ENCODE assay signal across 1 cellular context in the genomic region with DNA sequence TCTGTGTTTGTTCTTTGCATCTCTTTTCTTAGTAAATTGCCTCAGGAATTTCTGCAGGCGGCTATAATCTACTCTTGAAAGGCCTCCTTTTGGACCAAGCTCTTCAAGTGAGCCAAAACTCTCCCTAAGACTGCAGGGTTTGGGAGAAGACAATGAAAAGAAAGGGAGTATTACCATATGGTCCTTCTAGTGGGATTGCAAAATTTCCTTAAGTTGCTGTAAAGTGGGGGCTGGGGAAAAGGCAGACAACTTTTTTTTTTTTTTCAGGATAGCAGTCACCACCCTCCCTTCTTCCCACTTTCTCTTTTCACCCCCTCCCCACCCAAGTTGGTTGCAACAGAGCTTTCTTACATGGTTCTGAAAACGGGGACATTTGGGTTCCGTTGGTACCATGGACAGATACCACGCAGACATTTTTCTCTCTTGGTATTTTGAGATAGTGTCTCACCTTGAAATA.
TF ChIP-seq lines count a peak whose summit lies in the region.

No MANE protein-coding gene starts in this region.

TF ChIP-seq in GM23338, 12 proteins besides CTCF, POLR2A, EP300 and RAD21 (continued from another document):
- TF ChIP-seq, protein P1, sequence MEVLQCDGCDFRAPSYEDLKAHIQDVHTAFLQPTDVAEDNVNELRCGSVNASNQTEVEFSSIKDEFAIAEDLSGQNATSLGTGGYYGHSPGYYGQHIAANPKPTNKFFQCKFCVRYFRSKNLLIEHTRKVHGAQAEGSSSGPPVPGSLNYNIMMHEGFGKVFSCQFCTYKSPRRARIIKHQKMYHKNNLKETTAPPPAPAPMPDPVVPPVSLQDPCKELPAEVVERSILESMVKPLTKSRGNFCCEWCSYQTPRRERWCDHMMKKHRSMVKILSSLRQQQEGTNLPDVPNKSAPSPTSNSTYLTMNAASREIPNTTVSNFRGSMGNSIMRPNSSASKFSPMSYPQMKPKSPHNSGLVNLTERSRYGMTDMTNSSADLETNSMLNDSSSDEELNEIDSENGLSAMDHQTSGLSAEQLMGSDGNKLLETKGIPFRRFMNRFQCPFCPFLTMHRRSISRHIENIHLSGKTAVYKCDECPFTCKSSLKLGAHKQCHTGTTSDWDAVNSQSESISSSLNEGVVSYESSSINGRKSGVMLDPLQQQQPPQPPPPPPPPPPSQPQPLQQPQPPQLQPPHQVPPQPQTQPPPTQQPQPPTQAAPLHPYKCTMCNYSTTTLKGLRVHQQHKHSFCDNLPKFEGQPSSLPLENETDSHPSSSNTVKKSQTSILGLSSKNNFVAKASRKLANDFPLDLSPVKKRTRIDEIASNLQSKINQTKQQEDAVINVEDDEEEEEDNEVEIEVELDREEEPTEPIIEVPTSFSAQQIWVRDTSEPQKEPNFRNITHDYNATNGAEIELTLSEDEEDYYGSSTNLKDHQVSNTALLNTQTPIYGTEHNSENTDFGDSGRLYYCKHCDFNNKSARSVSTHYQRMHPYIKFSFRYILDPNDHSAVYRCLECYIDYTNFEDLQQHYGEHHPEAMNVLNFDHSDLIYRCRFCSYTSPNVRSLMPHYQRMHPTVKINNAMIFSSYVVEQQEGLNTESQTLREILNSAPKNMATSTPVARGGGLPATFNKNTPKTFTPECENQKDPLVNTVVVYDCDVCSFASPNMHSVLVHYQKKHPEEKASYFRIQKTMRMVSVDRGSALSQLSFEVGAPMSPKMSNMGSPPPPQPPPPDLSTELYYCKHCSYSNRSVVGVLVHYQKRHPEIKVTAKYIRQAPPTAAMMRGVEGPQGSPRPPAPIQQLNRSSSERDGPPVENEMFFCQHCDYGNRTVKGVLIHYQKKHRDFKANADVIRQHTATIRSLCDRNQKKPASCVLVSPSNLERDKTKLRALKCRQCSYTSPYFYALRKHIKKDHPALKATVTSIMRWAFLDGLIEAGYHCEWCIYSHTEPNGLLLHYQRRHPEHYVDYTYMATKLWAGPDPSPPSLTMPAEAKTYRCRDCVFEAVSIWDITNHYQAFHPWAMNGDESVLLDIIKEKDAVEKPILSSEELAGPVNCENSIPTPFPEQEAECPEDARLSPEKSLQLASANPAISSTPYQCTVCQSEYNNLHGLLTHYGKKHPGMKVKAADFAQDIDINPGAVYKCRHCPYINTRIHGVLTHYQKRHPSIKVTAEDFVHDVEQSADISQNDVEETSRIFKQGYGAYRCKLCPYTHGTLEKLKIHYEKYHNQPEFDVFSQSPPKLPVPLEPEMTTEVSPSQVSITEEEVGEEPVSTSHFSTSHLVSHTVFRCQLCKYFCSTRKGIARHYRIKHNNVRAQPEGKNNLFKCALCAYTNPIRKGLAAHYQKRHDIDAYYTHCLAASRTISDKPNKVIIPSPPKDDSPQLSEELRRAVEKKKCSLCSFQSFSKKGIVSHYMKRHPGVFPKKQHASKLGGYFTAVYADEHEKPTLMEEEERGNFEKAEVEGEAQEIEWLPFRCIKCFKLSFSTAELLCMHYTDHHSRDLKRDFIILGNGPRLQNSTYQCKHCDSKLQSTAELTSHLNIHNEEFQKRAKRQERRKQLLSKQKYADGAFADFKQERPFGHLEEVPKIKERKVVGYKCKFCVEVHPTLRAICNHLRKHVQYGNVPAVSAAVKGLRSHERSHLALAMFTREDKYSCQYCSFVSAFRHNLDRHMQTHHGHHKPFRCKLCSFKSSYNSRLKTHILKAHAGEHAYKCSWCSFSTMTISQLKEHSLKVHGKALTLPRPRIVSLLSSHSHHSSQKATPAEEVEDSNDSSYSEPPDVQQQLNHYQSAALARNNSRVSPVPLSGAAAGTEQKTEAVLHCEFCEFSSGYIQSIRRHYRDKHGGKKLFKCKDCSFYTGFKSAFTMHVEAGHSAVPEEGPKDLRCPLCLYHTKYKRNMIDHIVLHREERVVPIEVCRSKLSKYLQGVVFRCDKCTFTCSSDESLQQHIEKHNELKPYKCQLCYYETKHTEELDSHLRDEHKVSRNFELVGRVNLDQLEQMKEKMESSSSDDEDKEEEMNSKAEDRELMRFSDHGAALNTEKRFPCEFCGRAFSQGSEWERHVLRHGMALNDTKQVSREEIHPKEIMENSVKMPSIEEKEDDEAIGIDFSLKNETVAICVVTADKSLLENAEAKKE (CRISPR knock-in tag; IDR thresholded peaks at IDR 0.05) = peak; percentile 97
- TF ChIP-seq EZH2phosphoT487 (IDR thresholded peaks at IDR 0.05; ENCODE audit: unreplicated experiment) = no peak
